9 cellular contexts compared by ENCODE assay signal in the genomic region with DNA sequence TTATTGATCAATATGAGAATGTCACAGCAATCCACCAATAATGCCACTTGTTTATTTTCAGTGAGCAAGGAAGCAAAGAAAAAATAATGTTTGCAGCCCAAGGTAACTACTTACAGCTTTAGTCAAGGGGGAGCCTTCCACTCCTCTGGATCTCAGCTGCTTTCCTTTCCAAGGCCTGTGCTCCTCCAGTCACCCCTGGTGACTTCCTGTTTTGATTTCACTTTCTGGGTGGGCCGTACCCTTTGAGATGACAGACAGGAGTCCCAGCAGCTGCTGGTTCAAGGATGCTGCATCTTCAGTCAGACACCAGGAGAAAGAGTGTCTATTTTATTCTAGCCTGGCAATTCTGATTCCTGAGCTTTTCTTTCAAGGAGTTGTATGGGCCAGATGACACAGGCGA. TPM values are rescaled to one million over a fixed set of nuclear protein-coding genes. Genes with fewer than 3 reads are reported as not detected.
DNase-seq lines count a peak whose midpoint lies in the region; ATAC-seq and TF ChIP-seq lines count a peak whose summit lies in the region.
"Had no signal": no experiment of that assay in that cellular context is flagged by ENCODE, and none has a peak within 500 bp of the region (broad histone marks: within the 10 kb centered on the region; RNA-seq: fewer than 3 reads in every experiment).

No MANE protein-coding gene starts in this region.

- H3K4me1 ChIP-seq in spleen, result peaks cover 2 to 69% (median 31%) of the 10 kb centered on the region in 6 donors

- peak in 2 of 11 experiments; percentile 10 to 27 for TF ChIP-seq CTCF in spleen (IDR thresholded peaks at IDR 0.05 in 8 of 11, conservative IDR thresholded peaks at IDR 0.05 in 3 of 11)

- H3K9me3 ChIP-seq in spleen, result no peaks in the 10 kb centered on the region

- H3K4me3 ChIP-seq in spleen, result peak overlapping the region in 7 of 8 donors; percentile 4 to 58 (median 17)

- WGBS in spleen, 5 donors, result 24 to 44% (median 37%) methylated on average over 2 of the region's 2 CpGs

- intact Hi-C loops in spleen (cut with DNase I; ENCODE audit: low total_unique reads), result loop anchor here (10.0 kb wide), 1 partner anchor 88 kb away; no protein-coding TSS in a partner anchor

- TF ChIP-seq POLR2A in GM18505 (IDR thresholded peaks at IDR 0.05; ENCODE audit: borderline replicate concordance, extremely low read depth, insufficient read depth, insufficient read length), result peak; percentile 55
- TF ChIP-seq POLR2A in spleen (IDR thresholded peaks at IDR 0.05), result no peak

- H3K27ac ChIP-seq in spleen, result peak overlapping the region in 7 of 8 donors; percentile 4 to 73 (median 59)
- H3K27ac ChIP-seq: HL-60 had no signal

- no peaks in the 10 kb centered on the region for H3K36me3 ChIP-seq in spleen

- no peaks in the 10 kb centered on the region for H3K27me3 ChIP-seq in spleen (replicated peaks in 1 of 7)

- peak; percentile 30 to 53 for DNase-seq in NOMO-1 (lab: John Stamatoyannopoulos, UW; ENCODE audit: unreplicated experiment in 2 of 2)
- peak; percentile 64 for DNase-seq in activated effector memory CD4-positive, alpha-beta T cell treated with anti-CD3 and anti-CD28 coated beads, Interleukin-2, amount 50 U/mL, for 16 hours
- DNase-seq in spleen, result peak; percentile 74
- DNase-seq in NCI-H1436 (lab: John Stamatoyannopoulos, UW), result no peak
- no peak for DNase-seq in inferior parietal cortex (ENCODE audit: extremely low spot score)
- DNase-seq in iPS-NIHi7 (ENCODE audit: extremely low spot score), result no peak

- ATAC-seq in GM18505 (IDR thresholded peaks at IDR 0.05; ENCODE audit: unreplicated experiment) (peak; percentile 88), HG02759 (IDR thresholded peaks at IDR 0.05; ENCODE audit: unreplicated experiment) (peak; percentile 84)

RNA-seq across cellular contexts. Expression of gene VNN2, which starts 5.6 kb away (rescaled TPM):
- total RNA-seq in spleen, result 100 to 1,000 TPM in 5 of 7 donors, 10 to 100 TPM in 2; 65.9 to 349 (median 173) TPM
- 10 to 100 TPM; 15.4 to 37.1 (median 26.0) TPM for polyA plus RNA-seq in spleen

RNA-seq across cellular contexts. Expression of gene SLC18B1, which starts 35.2 kb away (rescaled TPM):
- total RNA-seq in spleen, result 10 to 100 TPM in 4 of 7 donors, 1 to 10 TPM in 3; 6.0 to 19.1 (median 11.2) TPM
- 10 to 100 TPM in 2 of 3 donors, 1 to 10 TPM in 1; 6.2 to 15.0 (median 12.0) TPM for polyA plus RNA-seq in spleen

RNA-seq across cellular contexts. Expression of gene VNN1, which starts 49.4 kb away (rescaled TPM):
- total RNA-seq in spleen, result 10 to 100 TPM in 4 of 7 donors, 1 to 10 TPM in 3; 3.1 to 44.2 (median 11.2) TPM
- polyA plus RNA-seq in spleen, result 1 to 10 TPM; 2.3 to 5.5 (median 2.9) TPM

RNA-seq across cellular contexts. Expression of gene RPS12, which starts 51.1 kb away (rescaled TPM):
- total RNA-seq in spleen, result 1,000 to 10,000 TPM; 1,001 to 1,609 (median 1,342) TPM
- 1,000 to 10,000 TPM; 3,955 to 4,556 (median 4,295) TPM for polyA plus RNA-seq in spleen

Comparison
In these comparisons a context has a peak if more than half of its experiments do, and no peak if none do; other contexts are left out.
1. DNase-seq: peak in NOMO-1 (2 of 2), activated effector memory CD4-positive, alpha-beta T cell treated with anti-CD3 and anti-CD28 coated beads, Interleukin-2, amount 50 U/mL, for 16 hours (single experiment) and spleen (single experiment); none in NCI-H1436 (single experiment), inferior parietal cortex (single experiment) and iPS-NIHi7 (single experiment).